33 cellular contexts compared by ENCODE assay signal in genomic region chr9:77442436-77442835, GRCh38.
"Had no signal": no experiment of that assay in that cellular context is flagged by ENCODE, and none has a peak within 500 bp of the region (broad histone marks: within the 10 kb centered on the region; RNA-seq: fewer than 3 reads in every experiment).

No MANE protein-coding gene starts in this region.

- DNase-seq: activated effector memory CD4-positive, alpha-beta T cell treated with anti-CD3 and anti-CD28 coated beads, Interleukin-2, amount 50 U/mL, for 16 hours; activated effector memory CD4-positive, alpha-beta T cell treated with Interleukin-2 at 50 U/mL for 16 hours; activated gamma-delta T cell; activated gamma-delta T cell treated with Interleukin-2 at 50 U/mL for 16 hours; activated naive CD4-positive, alpha-beta T cell; activated naive CD4-positive, alpha-beta T cell treated with anti-CD3 and anti-CD28 coated beads for 36 hours; activated naive CD4-positive, alpha-beta T cell treated with anti-CD3 and anti-CD28 coated beads, Interleukin-2, amount 10 ng/mL, durations not matched to agents 7 days and 5 days; activated naive CD4-positive, alpha-beta T cell treated with anti-CD3 and anti-CD28 coated beads, Interleukin-2, amount 50 U/mL, for 16 hours; activated naive CD4-positive, alpha-beta T cell treated with Interleukin-2 at 50 U/mL for 16 hours; activated naive CD8-positive, alpha-beta T cell treated with anti-CD3 and anti-CD28 coated beads for 36 hours; activated naive CD8-positive, alpha-beta T cell treated with anti-CD3 and anti-CD28 coated beads, Interleukin-2, amount 10 ng/mL, durations not matched to agents 7 days and 5 days; activated naive CD8-positive, alpha-beta T cell treated with anti-CD3 and anti-CD28 coated beads, Interleukin-2, amount 50 U/mL, for 24 hours; activated T-cell treated with anti-CD3 and anti-CD28 coated beads, Interleukin-2, amount 50 U/mL, for 4 hours; activated T-cell treated with anti-CD3 and anti-CD28 coated beads, Interleukin-2, amount 50 U/mL, for 48 hours; activated T-cell treated with anti-CD3 and anti-CD28 coated beads, Interleukin-2, amount 50 U/mL, for 72 hours; adrenal gland; amniotic stem cell; amygdala; anterior cingulate cortex; aorta; body of pancreas; brain microvascular endothelial cell; caudate nucleus; central memory CD4-positive, alpha-beta T cell; cerebellar nuclear complex had no signal

- H3K4me3 Mint-ChIP-seq: activated naive CD4-positive, alpha-beta T cell treated with anti-CD3 and anti-CD28 coated beads for 36 hours; activated naive CD4-positive, alpha-beta T cell treated with anti-CD3 and anti-CD28 coated beads, Interleukin-2, amount 10 ng/mL, durations not matched to agents 7 days and 5 days; activated naive CD4-positive, alpha-beta T cell treated with anti-CD3 and anti-CD28 coated beads, Interleukin-2, amount 50 U/mL, for 24 hours; activated naive CD8-positive, alpha-beta T cell; activated naive CD8-positive, alpha-beta T cell treated with anti-CD3 and anti-CD28 coated beads for 36 hours; activated naive CD8-positive, alpha-beta T cell treated with anti-CD3 and anti-CD28 coated beads, Interleukin-2, amount 10 ng/mL, durations not matched to agents 7 days and 5 days; activated naive CD8-positive, alpha-beta T cell treated with anti-CD3 and anti-CD28 coated beads, Interleukin-2, amount 50 U/mL, for 24 hours; activated T-cell treated with anti-CD3 and anti-CD28 coated beads, Interleukin-2, amount 50 U/mL, for 4 hours; activated T-cell treated with anti-CD3 and anti-CD28 coated beads, Interleukin-2, amount 50 U/mL, for 72 hours; activated T-helper 1 cell treated with anti-CD3 and anti-CD28 coated beads, Interleukin-12 subunit alpha, Interleukin-12 subunit beta, Interleukin-2, Interleukin-4 antibody, amounts not matched to agents 30 ng/mL and 10 ng/mL and 1 ng/mL, durations not matched to agents 14 hours and 24 hours and 36 hours; activated T-helper 17 cell treated with anti-CD3 and anti-CD28 coated beads, Interleukin-2, amount 50 U/mL, for 72 hours; brain; central memory CD8-positive, alpha-beta T cell had no signal

- H3K36me3 Mint-ChIP-seq: activated naive CD4-positive, alpha-beta T cell treated with anti-CD3 and anti-CD28 coated beads, Interleukin-2, amount 10 ng/mL, durations not matched to agents 7 days and 5 days; activated naive CD4-positive, alpha-beta T cell treated with anti-CD3 and anti-CD28 coated beads, Interleukin-2, amount 50 U/mL, for 24 hours; activated naive CD8-positive, alpha-beta T cell; activated naive CD8-positive, alpha-beta T cell treated with anti-CD3 and anti-CD28 coated beads for 36 hours; activated naive CD8-positive, alpha-beta T cell treated with anti-CD3 and anti-CD28 coated beads, Interleukin-2, amount 10 ng/mL, durations not matched to agents 7 days and 5 days; brain had no signal

- H3K27ac Mint-ChIP-seq: activated naive CD4-positive, alpha-beta T cell treated with anti-CD3 and anti-CD28 coated beads for 36 hours; activated naive CD4-positive, alpha-beta T cell treated with anti-CD3 and anti-CD28 coated beads, Interleukin-2, amount 10 ng/mL, durations not matched to agents 7 days and 5 days; activated naive CD4-positive, alpha-beta T cell treated with anti-CD3 and anti-CD28 coated beads, Interleukin-2, amount 50 U/mL, for 24 hours; activated naive CD4-positive, alpha-beta T cell treated with anti-CD3 and anti-CD28 coated beads, Interleukin-2, amount 50 U/mL, for 72 hours; activated naive CD8-positive, alpha-beta T cell; activated naive CD8-positive, alpha-beta T cell treated with anti-CD3 and anti-CD28 coated beads for 36 hours; activated naive CD8-positive, alpha-beta T cell treated with anti-CD3 and anti-CD28 coated beads, Interleukin-2, amount 10 ng/mL, durations not matched to agents 7 days and 5 days; activated naive CD8-positive, alpha-beta T cell treated with anti-CD3 and anti-CD28 coated beads, Interleukin-2, amount 50 U/mL, for 24 hours; activated T-cell treated with anti-CD3 and anti-CD28 coated beads, Interleukin-2, amount 50 U/mL, for 72 hours; activated T-helper 1 cell treated with anti-CD3 and anti-CD28 coated beads, Interleukin-12 subunit alpha, Interleukin-12 subunit beta, Interleukin-2, Interleukin-4 antibody, amounts not matched to agents 30 ng/mL and 10 ng/mL and 1 ng/mL, durations not matched to agents 14 hours and 24 hours and 36 hours; activated T-helper 17 cell treated with anti-CD3 and anti-CD28 coated beads, Interleukin-2, amount 50 U/mL, for 72 hours; activated T-helper 2 cell treated with anti-CD3 and anti-CD28 coated beads, Interferon-gamma antibody, Interleukin-2, Interleukin-4, amounts not matched to agents 10 μg/mL and 5 μg/mL and 100 μg/mL, durations not matched to agents 14 hours and 24 hours and 36 hours; brain had no signal

- H3K4me1 Mint-ChIP-seq: activated naive CD4-positive, alpha-beta T cell treated with anti-CD3 and anti-CD28 coated beads, Interleukin-2, amount 10 ng/mL, durations not matched to agents 7 days and 5 days; activated naive CD4-positive, alpha-beta T cell treated with anti-CD3 and anti-CD28 coated beads, Interleukin-2, amount 50 U/mL, for 24 hours; activated naive CD8-positive, alpha-beta T cell treated with anti-CD3 and anti-CD28 coated beads for 36 hours; activated naive CD8-positive, alpha-beta T cell treated with anti-CD3 and anti-CD28 coated beads, Interleukin-2, amount 10 ng/mL, durations not matched to agents 7 days and 5 days; activated naive CD8-positive, alpha-beta T cell treated with anti-CD3 and anti-CD28 coated beads, Interleukin-2, amount 50 U/mL, for 24 hours; activated T-helper 17 cell treated with anti-CD3 and anti-CD28 coated beads, Interleukin-2, amount 50 U/mL, for 72 hours; central memory CD8-positive, alpha-beta T cell had no signal

- H3K27me3 Mint-ChIP-seq: activated naive CD4-positive, alpha-beta T cell treated with anti-CD3 and anti-CD28 coated beads, Interleukin-2, amount 10 ng/mL, durations not matched to agents 7 days and 5 days; activated naive CD4-positive, alpha-beta T cell treated with anti-CD3 and anti-CD28 coated beads, Interleukin-2, amount 50 U/mL, for 24 hours; activated naive CD8-positive, alpha-beta T cell; activated naive CD8-positive, alpha-beta T cell treated with anti-CD3 and anti-CD28 coated beads for 36 hours; activated naive CD8-positive, alpha-beta T cell treated with anti-CD3 and anti-CD28 coated beads, Interleukin-2, amount 50 U/mL, for 24 hours had no signal

- H3K9me3 Mint-ChIP-seq: activated naive CD4-positive, alpha-beta T cell treated with anti-CD3 and anti-CD28 coated beads, Interleukin-2, amount 10 ng/mL, durations not matched to agents 7 days and 5 days; activated naive CD8-positive, alpha-beta T cell treated with anti-CD3 and anti-CD28 coated beads for 36 hours; activated naive CD8-positive, alpha-beta T cell treated with anti-CD3 and anti-CD28 coated beads, Interleukin-2, amount 10 ng/mL, durations not matched to agents 7 days and 5 days; activated T-helper 1 cell treated with anti-CD3 and anti-CD28 coated beads, Interleukin-12 subunit alpha, Interleukin-12 subunit beta, Interleukin-2, Interleukin-4 antibody, amounts not matched to agents 30 ng/mL and 10 ng/mL and 1 ng/mL, durations not matched to agents 14 hours and 24 hours and 36 hours; activated T-helper 2 cell treated with anti-CD3 and anti-CD28 coated beads, Interferon-gamma antibody, Interleukin-2, Interleukin-4, amounts not matched to agents 10 μg/mL and 5 μg/mL and 100 μg/mL, durations not matched to agents 14 hours and 24 hours and 36 hours had no signal
